In genomic region chr2:45692566-45692965, GRCh38 we compare ENCODE assay signal across 1 cellular context.
TF ChIP-seq lines count a peak whose summit lies in the region.

No MANE protein-coding gene starts in this region.

TF ChIP-seq in HEK293, 187 proteins besides CTCF, POLR2A, EP300 and RAD21 (continued from another document):
- TF ChIP-seq, protein P1, sequence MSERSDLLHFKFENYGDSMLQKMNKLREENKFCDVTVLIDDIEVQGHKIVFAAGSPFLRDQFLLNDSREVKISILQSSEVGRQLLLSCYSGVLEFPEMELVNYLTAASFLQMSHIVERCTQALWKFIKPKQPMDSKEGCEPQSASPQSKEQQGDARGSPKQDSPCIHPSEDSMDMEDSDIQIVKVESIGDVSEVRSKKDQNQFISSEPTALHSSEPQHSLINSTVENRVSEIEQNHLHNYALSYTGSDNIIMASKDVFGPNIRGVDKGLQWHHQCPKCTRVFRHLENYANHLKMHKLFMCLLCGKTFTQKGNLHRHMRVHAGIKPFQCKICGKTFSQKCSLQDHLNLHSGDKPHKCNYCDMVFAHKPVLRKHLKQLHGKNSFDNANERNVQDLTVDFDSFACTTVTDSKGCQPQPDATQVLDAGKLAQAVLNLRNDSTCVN (tag by site-specific recombination; optimal IDR thresholded peaks at IDR 0.05): no peak
- TF ChIP-seq REPIN1 (tag by site-specific recombination; IDR thresholded peaks at IDR 0.05; ENCODE audit: low read depth): no peak
TF ChIP-seq in HEK293: peak in this region for 2.
